ENCODE assay signal across 1 cellular context in the genomic region with DNA sequence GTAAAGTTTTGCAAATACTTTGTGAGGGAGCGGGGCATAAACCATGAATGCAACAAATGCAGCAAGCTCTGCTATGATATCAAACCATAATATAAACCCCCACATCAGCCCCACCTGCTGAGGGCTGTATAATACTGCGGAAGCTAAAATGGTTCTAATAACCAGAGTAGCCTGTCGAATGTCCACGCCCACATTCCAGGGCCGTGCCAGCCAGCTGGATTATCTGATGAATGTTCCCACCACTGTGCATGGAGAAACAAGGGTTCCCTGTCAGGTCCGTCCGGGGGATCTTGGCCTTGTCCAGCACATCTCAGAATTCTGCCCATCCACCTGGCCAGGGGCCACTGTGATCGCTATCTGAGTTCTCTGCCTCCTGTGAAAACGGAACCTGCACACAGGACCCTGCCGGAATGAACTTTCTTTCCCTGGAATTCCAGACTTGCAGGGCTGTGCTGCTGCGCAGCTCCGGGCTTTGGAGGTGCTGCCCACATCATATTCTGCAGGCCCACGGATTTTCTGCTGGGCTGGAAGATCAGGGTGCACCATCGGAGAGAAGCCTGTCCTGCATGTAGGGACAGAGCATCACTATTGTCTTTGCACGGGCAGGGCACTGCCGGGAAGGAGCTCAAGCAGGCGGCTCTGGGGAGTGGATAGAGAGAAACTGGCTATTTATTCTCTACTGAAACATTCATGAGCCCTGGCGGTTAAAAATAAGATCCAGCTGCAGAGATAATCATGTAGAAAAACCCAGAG.
TF ChIP-seq lines count a peak whose summit lies in the region.

No MANE protein-coding gene starts in this region.

TF ChIP-seq in WTC11, 78 proteins besides CTCF, POLR2A, EP300 and RAD21 (continued from another document):
- TF ChIP-seq, protein P1, sequence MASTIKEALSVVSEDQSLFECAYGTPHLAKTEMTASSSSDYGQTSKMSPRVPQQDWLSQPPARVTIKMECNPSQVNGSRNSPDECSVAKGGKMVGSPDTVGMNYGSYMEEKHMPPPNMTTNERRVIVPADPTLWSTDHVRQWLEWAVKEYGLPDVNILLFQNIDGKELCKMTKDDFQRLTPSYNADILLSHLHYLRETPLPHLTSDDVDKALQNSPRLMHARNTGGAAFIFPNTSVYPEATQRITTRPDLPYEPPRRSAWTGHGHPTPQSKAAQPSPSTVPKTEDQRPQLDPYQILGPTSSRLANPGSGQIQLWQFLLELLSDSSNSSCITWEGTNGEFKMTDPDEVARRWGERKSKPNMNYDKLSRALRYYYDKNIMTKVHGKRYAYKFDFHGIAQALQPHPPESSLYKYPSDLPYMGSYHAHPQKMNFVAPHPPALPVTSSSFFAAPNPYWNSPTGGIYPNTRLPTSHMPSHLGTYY (CRISPR knock-in tag; IDR thresholded peaks at IDR 0.05): no peak
- TF ChIP-seq FOXJ3 (CRISPR knock-in tag; IDR thresholded peaks at IDR 0.05; ENCODE audit: borderline replicate concordance): no peak
- TF ChIP-seq, protein P2, sequence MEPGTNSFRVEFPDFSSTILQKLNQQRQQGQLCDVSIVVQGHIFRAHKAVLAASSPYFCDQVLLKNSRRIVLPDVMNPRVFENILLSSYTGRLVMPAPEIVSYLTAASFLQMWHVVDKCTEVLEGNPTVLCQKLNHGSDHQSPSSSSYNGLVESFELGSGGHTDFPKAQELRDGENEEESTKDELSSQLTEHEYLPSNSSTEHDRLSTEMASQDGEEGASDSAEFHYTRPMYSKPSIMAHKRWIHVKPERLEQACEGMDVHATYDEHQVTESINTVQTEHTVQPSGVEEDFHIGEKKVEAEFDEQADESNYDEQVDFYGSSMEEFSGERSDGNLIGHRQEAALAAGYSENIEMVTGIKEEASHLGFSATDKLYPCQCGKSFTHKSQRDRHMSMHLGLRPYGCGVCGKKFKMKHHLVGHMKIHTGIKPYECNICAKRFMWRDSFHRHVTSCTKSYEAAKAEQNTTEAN (CRISPR knock-in tag; IDR thresholded peaks at IDR 0.05): no peak
- no peak for TF ChIP-seq ZBTB21 (CRISPR knock-in tag; IDR thresholded peaks at IDR 0.05; ENCODE audit: borderline replicate concordance)
- TF ChIP-seq HMGA2 (CRISPR knock-in tag; IDR thresholded peaks at IDR 0.05): no peak
